ENCODE assay signal across 21 cellular contexts in the genomic region with DNA sequence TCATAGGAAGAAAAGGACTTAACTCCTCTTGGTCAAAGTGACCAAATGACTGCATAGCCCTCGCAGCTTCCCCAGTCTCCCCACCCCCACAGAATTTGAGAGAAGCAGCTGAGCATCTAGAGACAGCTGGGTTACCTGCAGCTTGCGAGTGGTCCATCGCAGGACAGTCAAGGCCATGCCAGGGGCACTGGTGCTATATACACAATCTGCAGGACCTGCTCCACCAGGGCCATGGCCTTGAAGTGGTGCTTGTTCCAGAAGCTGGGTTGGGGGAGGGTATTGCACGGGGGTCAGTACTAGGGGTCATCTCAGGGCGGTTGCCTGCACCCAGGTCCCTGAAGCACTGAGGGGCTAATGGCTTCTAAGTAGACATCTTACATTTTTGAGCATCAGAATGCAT. TPM values are rescaled to one million over a fixed set of nuclear protein-coding genes. Genes with fewer than 3 reads are reported as not detected.
DNase-seq lines count a peak whose midpoint lies in the region; ATAC-seq, FAIRE-seq and TF ChIP-seq lines count a peak whose summit lies in the region.
"Had no signal": no experiment of that assay in that cellular context is flagged by ENCODE, and none has a peak within 500 bp of the region (broad histone marks: within the 10 kb centered on the region; RNA-seq: fewer than 3 reads in every experiment).

No MANE protein-coding gene starts in this region.

- H3K27me3 Mint-ChIP-seq in activated CD4-positive, alpha-beta T cell treated with anti-CD3 and anti-CD28 coated beads, Interleukin-2, amount 10 ng/mL, durations not matched to agents 24 days and 14 days: no peaks in the 10 kb centered on the region

- H3K4me2 ChIP-seq in DND-41 (ENCODE audit: insufficient read depth, low read length) (no peak overlapping the region), K562 (ENCODE audit: insufficient read depth, low read length) (no peak overlapping the region)
- H3K4me2 ChIP-seq: BLaER1 treated with 17β-estradiol and CSF1 and Interleukin-3, amounts not matched to agents 10 nM and 100 nM had no signal

- no peak overlapping the region for H2AFZ ChIP-seq in DND-41 (ENCODE audit: low read depth, low read length)
- no peak overlapping the region for H2AFZ ChIP-seq in K562 (ENCODE audit: low read depth, low read length)

- TF ChIP-seq POLR2A in GM18951 (IDR thresholded peaks at IDR 0.05; ENCODE audit: extremely low read depth, insufficient read depth, insufficient read length) (peak; percentile 5), NB4 (IDR thresholded peaks at IDR 0.05; ENCODE audit: extremely low read depth, insufficient read length) (peak; percentile 22), K562 (conservative IDR thresholded peaks at IDR 0.05) (peak; percentile 9; the same call in 1 of the 2 replicates)

- no peak overlapping the region for H3K27ac Mint-ChIP-seq in activated CD4-positive, alpha-beta T cell treated with anti-CD3 and anti-CD28 coated beads, Interleukin-2, amount 10 ng/mL, durations not matched to agents 24 days and 14 days

- TF ChIP-seq RAD21 in K562 (CRISPR knock-in tag; conservative IDR thresholded peaks at IDR 0.05 in 1 of 2, IDR thresholded peaks at IDR 0.05 in 1 of 2): no peak

- WGBS in K562 (ENCODE audit: insufficient coverage, low coverage, missing lambda C conversion rate): 38% methylated on average over 5 of the region's 5 CpGs

- H3K36me3 ChIP-seq in DND-41 (ENCODE audit: insufficient read depth, low read length) (peaks cover 37% of the 10 kb centered on the region), K562 (ENCODE audit: control insufficient read depth, insufficient read depth, low read length) (peaks cover 41% of the 10 kb centered on the region; the same call in 2 of the 3 replicates)

- no peaks in the 10 kb centered on the region for H3K9me1 ChIP-seq in K562 (ENCODE audit: control insufficient read depth, insufficient read depth, low read length)

- ATAC-seq in DND-41 (ENCODE audit: insufficient read depth, low read depth) (peak; percentile 30; the same call in 1 of the 3 replicates), K562 (no peak; the same call in 2 of the 3 replicates), GM21723 (IDR thresholded peaks at IDR 0.05; ENCODE audit: unreplicated experiment) (no peak)

- FAIRE-seq in K562 (lab: Jason Lieb, UNC): peak; percentile 75
- FAIRE-seq: G401.6 had no signal

- no peak overlapping the region for H3K4me3 ChIP-seq in DND-41 (ENCODE audit: low read depth in 1 of 2, low read length in 2 of 2)
- H3K4me3 ChIP-seq in NB4 (ENCODE audit: low read depth, low read length): no peak overlapping the region
- no peak overlapping the region for H3K4me3 ChIP-seq in K562
- H3K4me3 ChIP-seq: BLaER1 treated with 17β-estradiol and CSF1 and Interleukin-3, amounts not matched to agents 10 nM and 100 nM; Peyer's patch had no signal

- no peak for TF ChIP-seq CTCF in DND-41 (IDR thresholded peaks at IDR 0.05; ENCODE audit: borderline replicate concordance, extremely low read depth, low read length, poor library complexity, severe bottlenecking)
- TF ChIP-seq CTCF in NB4 (IDR thresholded peaks at IDR 0.05; ENCODE audit: low read depth, low read length): no peak
- no peak for TF ChIP-seq CTCF in K562 (IDR thresholded peaks at IDR 0.05 in 2 of 3, conservative IDR thresholded peaks at IDR 0.05 in 1 of 3; ENCODE audit: insufficient read depth in 2 of 3, low read depth in 1 of 3, low read length in 3 of 3)

- H3K79me2 ChIP-seq in DND-41 (ENCODE audit: insufficient read depth, low read length): peaks cover 3% of the 10 kb centered on the region; the same call in 1 of the 2 replicates
- no peaks in the 10 kb centered on the region for H3K79me2 ChIP-seq in K562 (ENCODE audit: control insufficient read depth, insufficient read depth, low read length)

- H3K4me1 ChIP-seq in DND-41 (ENCODE audit: insufficient read depth, low read length) (no peaks in the 10 kb centered on the region), K562 (replicated peaks in 1 of 2; ENCODE audit: control insufficient read depth in 2 of 2, insufficient read depth in 2 of 2, low read length in 2 of 2) (peaks cover 0 to 13% of the 10 kb centered on the region in 2 experiments; a peak in 3 of 5 replicates)
- H3K4me1 ChIP-seq: Caco-2, Peyer's patch had no signal

- in situ Hi-C loops in GM18951 (cut with MboI; ENCODE audit: low sequenced_read_pairs, unreplicated experiment) (no loop called here), K562 (cut with MboI) (no loop called here)

- BruUV-seq in K562 (replicated peaks; lab: Mats Ljungman, UMichigan): no TSS peak

- H4K20me1 ChIP-seq in DND-41 (ENCODE audit: insufficient read depth, low read length): peaks cover 25% of the 10 kb centered on the region; the same call in 1 of the 2 replicates
- H4K20me1 ChIP-seq in K562 (replicated peaks; ENCODE audit: control insufficient read depth, insufficient read depth, low read length): peaks cover 10% of the 10 kb centered on the region

- CTCF ChIA-PET in K562 (lab: Yijun Ruan, JAX; ENCODE audit: low intra/inter-chr PET ratio): no interaction called here

- H3K27ac ChIP-seq in DND-41 (ENCODE audit: low read length) (no peak overlapping the region), K562 (ENCODE audit: extremely low read depth, low read depth, low read length) (no peak overlapping the region)
- H3K27ac ChIP-seq: BLaER1 treated with 17β-estradiol and CSF1 and Interleukin-3, amounts not matched to agents 10 nM and 100 nM; Peyer's patch had no signal

- no peak overlapping the region for H3K4me3 Mint-ChIP-seq in activated CD4-positive, alpha-beta T cell treated with anti-CD3 and anti-CD28 coated beads, Interleukin-2, amount 10 ng/mL, durations not matched to agents 24 days and 14 days
- H3K4me3 Mint-ChIP-seq: CD4-positive, alpha-beta memory T cell had no signal

- no peaks in the 10 kb centered on the region for H3K9me3 Mint-ChIP-seq in activated CD4-positive, alpha-beta T cell treated with anti-CD3 and anti-CD28 coated beads, Interleukin-2, amount 10 ng/mL, durations not matched to agents 24 days and 14 days
- H3K9me3 Mint-ChIP-seq: CD4-positive, alpha-beta memory T cell had no signal

- H3K4me1 Mint-ChIP-seq in activated CD4-positive, alpha-beta T cell treated with anti-CD3 and anti-CD28 coated beads, Interleukin-2, amount 10 ng/mL, durations not matched to agents 24 days and 14 days: peaks cover 3% of the 10 kb centered on the region

- POLR2A ChIA-PET in K562 (lab: Yijun Ruan, JAX): interaction anchor here (0.6 to 5.0 kb wide), 6 partner anchors 9 to 192 kb away, joined by 3 to 37 read pairs (median 4); partner anchors contain the start of genes AKR7A2, EMC1, MRTO4 and SLC66A1

- intact Hi-C loops in K562 (cut with micrococcal nuclease): no loop called here
- intact Hi-C loops in activated CD4-positive, alpha-beta T cell treated with anti-CD3 and anti-CD28 coated beads, Interleukin-2, amount 10 ng/mL, durations not matched to agents 24 days and 14 days (cut with micrococcal nuclease): no loop called here

- H3K27me3 ChIP-seq in DND-41 (ENCODE audit: insufficient read depth, low read length, poor library complexity) (no peaks in the 10 kb centered on the region), K562 (ENCODE audit: control insufficient read depth in 2 of 2, insufficient read depth in 2 of 2, low read length in 2 of 2) (no peaks in the 10 kb centered on the region)
- H3K27me3 ChIP-seq: BLaER1 treated with 17β-estradiol and CSF1 and Interleukin-3, amounts not matched to agents 10 nM and 100 nM; Peyer's patch had no signal

- peaks cover 29% of the 10 kb centered on the region for H3K36me3 Mint-ChIP-seq in activated CD4-positive, alpha-beta T cell treated with anti-CD3 and anti-CD28 coated beads, Interleukin-2, amount 10 ng/mL, durations not matched to agents 24 days and 14 days (ENCODE audit: low read depth)

- TF ChIP-seq EP300 in K562 (IDR thresholded peaks at IDR 0.05; ENCODE audit: low read length): no peak

- no peak overlapping the region for H3K9ac ChIP-seq in DND-41 (ENCODE audit: low read depth, low read length)
- 0 out of 4 replicates have a peak overlapping the region, but pooled peaks of 1 of the 2 experiments have one; percentile 2 for H3K9ac ChIP-seq in K562 (ENCODE audit: insufficient read depth in 1 of 2, low read depth in 2 of 2, low read length in 2 of 2)
- H3K9ac ChIP-seq: BLaER1 treated with 17β-estradiol and CSF1 and Interleukin-3, amounts not matched to agents 10 nM and 100 nM had no signal

- no peak for DNase-seq in DND-41
- no peak for DNase-seq in NB4 (ENCODE audit: low read depth)
- peak in 2 of 4 experiments; percentile 23 to 38 for DNase-seq in K562 (ENCODE audit: extremely low read depth in 1 of 4, low spot score in 3 of 4)
- DNase-seq in activated CD4-positive, alpha-beta T cell treated with anti-CD3 and anti-CD28 coated beads, Interleukin-2, amount 10 ng/mL, durations not matched to agents 24 days and 14 days: no peak
- no peak for DNase-seq in islet precursor cell
- DNase-seq: ACHN; Caco-2; CD4-positive, alpha-beta memory T cell; DMS153; GOT3; MM.1S; NCI-H1092 treated with DMSO at 0.1 percent for 48 hours; NCI-H1436 treated with DMSO at 0.1 percent for 48 hours; NCI-H1930; NCI-H345; NCI-H524; Peyer's patch had no signal

- H3K9me3 ChIP-seq in DND-41 (ENCODE audit: insufficient read depth, low read length, severe bottlenecking) (no peaks in the 10 kb centered on the region), K562 (replicated peaks; ENCODE audit: control insufficient read depth, insufficient read depth, low read depth, low read length) (no peaks in the 10 kb centered on the region)
- H3K9me3 ChIP-seq: BLaER1 treated with 17β-estradiol and CSF1 and Interleukin-3, amounts not matched to agents 10 nM and 100 nM; Caco-2; Peyer's patch had no signal

RNA-seq across cellular contexts. Expression of gene MRTO4, which starts 10.4 kb away (rescaled TPM):
- total RNA-seq in K562 (2011; cell fraction: chromatin; rRNA removed; ENCODE audit: low replicate concordance): 35.8 and 86.9 TPM in 2 replicates
- 78.7 and 87.1 TPM in 2 replicates for total RNA-seq in K562 (2011; cell fraction: nucleolus; rRNA removed)
- total RNA-seq in K562 (2011; cell fraction: nucleoplasm; rRNA removed): 57.9 and 62.8 TPM in 2 replicates
- total RNA-seq in K562 (2014; rRNA removed): 150 and 153 TPM in 2 replicates
- 136 and 145 TPM in 2 replicates for total RNA-seq in K562 (2014; rRNA removed; fragmentation: Illumina TruSeq; extraction: Trizol)
- 153 and 154 TPM in 2 replicates for total RNA-seq in K562 (2015; rRNA removed; fragmentation: Illumina TruSeq; extraction: Trizol)
- total RNA-seq in K562 (2021): 138 and 146 TPM in 2 replicates
- 93.7 and 105 TPM in 2 replicates for polyA plus RNA-seq in K562 (2011; rRNA removed)
- 88.3 and 88.5 TPM in 2 replicates for polyA plus RNA-seq in K562 (2011; cell fraction: cytosol; rRNA removed)
- 35.1 and 36.8 TPM in 2 replicates for polyA plus RNA-seq in K562 (2011; cell fraction: nucleus; rRNA removed)
- 59.9 and 104 TPM in 2 replicates for polyA plus RNA-seq in K562 (2012)
- polyA plus RNA-seq in K562 (2014; fragmentation: Illumina TruSeq; extraction: Trizol): 163 and 173 TPM in 2 replicates
- 100 to 1,000 TPM in 1 of 2 experiments, 10 to 100 TPM in 1; 62.0 to 146 TPM for polyA plus RNA-seq in K562 (2014; fragmentation: Nextera tagmentation; extraction: Ambion mirVana)
- polyA plus RNA-seq in K562 (2014; rRNA removed): 152 and 153 TPM in 2 replicates
- polyA minus RNA-seq in K562 (2011; rRNA and poly(A)+ RNA removed): 62.3 and 78.5 TPM in 2 replicates
- 32.1 and 40.7 TPM in 2 replicates for polyA minus RNA-seq in K562 (2011; cell fraction: cytosol; rRNA and poly(A)+ RNA removed)
- 16.2 and 19.4 TPM in 2 replicates for polyA minus RNA-seq in K562 (2011; cell fraction: nucleus; rRNA and poly(A)+ RNA removed)
- total RNA-seq in activated CD4-positive, alpha-beta T cell treated with anti-CD3 and anti-CD28 coated beads, Interleukin-2, amount 10 ng/mL, durations not matched to agents 24 days and 14 days: 132 and 135 TPM in 2 replicates

RNA-seq across cellular contexts. Expression of gene EMC1, which starts 10.7 kb away (rescaled TPM):
- total RNA-seq in K562 (2011; cell fraction: chromatin; rRNA removed; ENCODE audit: low replicate concordance): 276 and 409 TPM in 2 replicates
- total RNA-seq in K562 (2011; cell fraction: nucleolus; rRNA removed): 245 and 297 TPM in 2 replicates
- 245 and 273 TPM in 2 replicates for total RNA-seq in K562 (2011; cell fraction: nucleoplasm; rRNA removed)
- total RNA-seq in K562 (2014; rRNA removed) (37.5 and 65.1 TPM in 2 replicates), K562 (2014; rRNA removed; fragmentation: Illumina TruSeq; extraction: Trizol) (32.8 and 35.4 TPM in 2 replicates), K562 (2015; rRNA removed; fragmentation: Illumina TruSeq; extraction: Trizol) (36.9 and 37.4 TPM in 2 replicates), K562 (2021) (71.0 and 88.2 TPM in 2 replicates)
- polyA plus RNA-seq in K562 (2011; rRNA removed) (17.8 and 40.9 TPM in 2 replicates), K562 (2014; fragmentation: Illumina TruSeq; extraction: Trizol) (69.9 and 85.0 TPM in 2 replicates), K562 (2014; fragmentation: Nextera tagmentation; extraction: Ambion mirVana) (10 to 100 TPM; 32.1 to 69.3 TPM), K562 (2014; rRNA removed) (24.2 and 33.5 TPM in 2 replicates)
- 34.1 and 42.0 TPM in 2 replicates for polyA plus RNA-seq in K562 (2011; cell fraction: cytosol; rRNA removed)
- polyA plus RNA-seq in K562 (2011; cell fraction: nucleus; rRNA removed): 140 and 211 TPM in 2 replicates
- polyA plus RNA-seq in K562 (2012): 40.3 and 58.0 TPM in 2 replicates
- polyA minus RNA-seq in K562 (2011; rRNA and poly(A)+ RNA removed): 38.2 and 49.9 TPM in 2 replicates
- 23.6 and 30.1 TPM in 2 replicates for polyA minus RNA-seq in K562 (2011; cell fraction: cytosol; rRNA and poly(A)+ RNA removed)
- polyA minus RNA-seq in K562 (2011; cell fraction: nucleus; rRNA and poly(A)+ RNA removed): 62.5 and 79.1 TPM in 2 replicates
- 67.9 and 71.1 TPM in 2 replicates for total RNA-seq in activated CD4-positive, alpha-beta T cell treated with anti-CD3 and anti-CD28 coated beads, Interleukin-2, amount 10 ng/mL, durations not matched to agents 24 days and 14 days

RNA-seq across cellular contexts. Expression of gene AKR7A3, which starts 26.5 kb away (rescaled TPM):
- 2.4 and 4.7 TPM in 2 replicates for total RNA-seq in K562 (2011; cell fraction: chromatin; rRNA removed; ENCODE audit: low replicate concordance)
- 3.7 and 4.5 TPM in 2 replicates for total RNA-seq in K562 (2011; cell fraction: nucleolus; rRNA removed)
- 2.1 and 3.2 TPM in 2 replicates for total RNA-seq in K562 (2011; cell fraction: nucleoplasm; rRNA removed)
- total RNA-seq in K562 (2014; rRNA removed): 0.54 and 0.78 TPM in 2 replicates
- total RNA-seq in K562 (2014; rRNA removed; fragmentation: Illumina TruSeq; extraction: Trizol): 0.22 TPM in 2 replicates
- 0.45 and 0.58 TPM in 2 replicates for total RNA-seq in K562 (2015; rRNA removed; fragmentation: Illumina TruSeq; extraction: Trizol)
- total RNA-seq in K562 (2021): 0.91 and 1.2 TPM in 2 replicates
- polyA plus RNA-seq in K562 (2011; rRNA removed): 0.33 and 0.49 TPM in 2 replicates
- 0.38 and 0.63 TPM in 2 replicates for polyA plus RNA-seq in K562 (2011; cell fraction: cytosol; rRNA removed)
- polyA plus RNA-seq in K562 (2011; cell fraction: nucleus; rRNA removed): 2.2 and 4.9 TPM in 2 replicates
- polyA plus RNA-seq in K562 (2012): 0.27 and 0.79 TPM in 2 replicates
- polyA plus RNA-seq in K562 (2014; fragmentation: Illumina TruSeq; extraction: Trizol): 0.13 and 0.25 TPM in 2 replicates
- polyA plus RNA-seq in K562 (2014; fragmentation: Nextera tagmentation; extraction: Ambion mirVana): under 1 TPM in 1 of 2 experiments, not detected in 1; 0.04 TPM
- 0.74 and 1.5 TPM in 2 replicates for polyA plus RNA-seq in K562 (2014; rRNA removed)
- 0.14 and 0.15 TPM in 2 replicates for polyA minus RNA-seq in K562 (2011; rRNA and poly(A)+ RNA removed)
- polyA minus RNA-seq in K562 (2011; cell fraction: cytosol; rRNA and poly(A)+ RNA removed): 0.67 TPM in 1 of 2 replicates, not detected in the other
- polyA minus RNA-seq in K562 (2011; cell fraction: nucleus; rRNA and poly(A)+ RNA removed): 1.00 and 1.1 TPM in 2 replicates
- 1.8 and 2.5 TPM in 2 replicates for total RNA-seq in activated CD4-positive, alpha-beta T cell treated with anti-CD3 and anti-CD28 coated beads, Interleukin-2, amount 10 ng/mL, durations not matched to agents 24 days and 14 days
- polyA plus RNA-seq: CD4-positive, alpha-beta memory T cell had no signal

RNA-seq across cellular contexts. Expression of gene AKR7A2, which starts 49.9 kb away (rescaled TPM):
- 18.7 and 45.9 TPM in 2 replicates for total RNA-seq in K562 (2011; cell fraction: chromatin; rRNA removed; ENCODE audit: low replicate concordance)
- 36.8 and 39.0 TPM in 2 replicates for total RNA-seq in K562 (2011; cell fraction: nucleolus; rRNA removed)
- 28.7 and 34.9 TPM in 2 replicates for total RNA-seq in K562 (2011; cell fraction: nucleoplasm; rRNA removed)
- total RNA-seq in K562 (2014; rRNA removed) (78.4 and 108 TPM in 2 replicates), K562 (2014; rRNA removed; fragmentation: Illumina TruSeq; extraction: Trizol) (26.1 and 32.3 TPM in 2 replicates), K562 (2015; rRNA removed; fragmentation: Illumina TruSeq; extraction: Trizol) (65.2 and 66.0 TPM in 2 replicates), K562 (2021) (71.7 and 74.4 TPM in 2 replicates)
- polyA plus RNA-seq in K562 (2011; rRNA removed) (49.4 and 57.1 TPM in 2 replicates), K562 (2014; fragmentation: Illumina TruSeq; extraction: Trizol) (41.1 and 50.6 TPM in 2 replicates), K562 (2014; fragmentation: Nextera tagmentation; extraction: Ambion mirVana) (1 to 10 TPM; 2.0 to 4.0 TPM), K562 (2014; rRNA removed) (74.7 and 83.6 TPM in 2 replicates)
- 83.1 and 114 TPM in 2 replicates for polyA plus RNA-seq in K562 (2011; cell fraction: cytosol; rRNA removed)
- polyA plus RNA-seq in K562 (2011; cell fraction: nucleus; rRNA removed): 34.0 and 41.0 TPM in 2 replicates
- 57.6 and 109 TPM in 2 replicates for polyA plus RNA-seq in K562 (2012)
- 16.8 and 22.0 TPM in 2 replicates for polyA minus RNA-seq in K562 (2011; rRNA and poly(A)+ RNA removed)
- 22.1 and 40.4 TPM in 2 replicates for polyA minus RNA-seq in K562 (2011; cell fraction: cytosol; rRNA and poly(A)+ RNA removed)
- polyA minus RNA-seq in K562 (2011; cell fraction: nucleus; rRNA and poly(A)+ RNA removed): 19.1 and 22.7 TPM in 2 replicates
- total RNA-seq in activated CD4-positive, alpha-beta T cell treated with anti-CD3 and anti-CD28 coated beads, Interleukin-2, amount 10 ng/mL, durations not matched to agents 24 days and 14 days: 33.6 and 35.4 TPM in 2 replicates

RNA-seq across cellular contexts. Expression of gene SLC66A1, which starts 50.1 kb away (rescaled TPM):
- total RNA-seq in K562 (2011; cell fraction: chromatin; rRNA removed; ENCODE audit: low replicate concordance): 37.0 and 99.3 TPM in 2 replicates
- total RNA-seq in K562 (2011; cell fraction: nucleolus; rRNA removed): 85.8 and 97.7 TPM in 2 replicates
- total RNA-seq in K562 (2011; cell fraction: nucleoplasm; rRNA removed): 62.2 and 63.1 TPM in 2 replicates
- 28.9 and 34.0 TPM in 2 replicates for total RNA-seq in K562 (2014; rRNA removed)
- 8.5 and 10.4 TPM in 2 replicates for total RNA-seq in K562 (2014; rRNA removed; fragmentation: Illumina TruSeq; extraction: Trizol)
- total RNA-seq in K562 (2015; rRNA removed; fragmentation: Illumina TruSeq; extraction: Trizol): 18.6 and 21.6 TPM in 2 replicates
- total RNA-seq in K562 (2021): 26.5 and 29.5 TPM in 2 replicates
- polyA plus RNA-seq in K562 (2011; rRNA removed): 27.0 and 29.2 TPM in 2 replicates
- 36.4 and 92.5 TPM in 2 replicates for polyA plus RNA-seq in K562 (2011; cell fraction: cytosol; rRNA removed)
- polyA plus RNA-seq in K562 (2011; cell fraction: nucleus; rRNA removed): 35.5 and 82.2 TPM in 2 replicates
- 23.2 and 37.9 TPM in 2 replicates for polyA plus RNA-seq in K562 (2012)
- polyA plus RNA-seq in K562 (2014; fragmentation: Illumina TruSeq; extraction: Trizol): 16.3 and 26.6 TPM in 2 replicates
- 1 to 10 TPM; 1.2 to 1.6 TPM for polyA plus RNA-seq in K562 (2014; fragmentation: Nextera tagmentation; extraction: Ambion mirVana)
- 35.2 and 40.8 TPM in 2 replicates for polyA plus RNA-seq in K562 (2014; rRNA removed)
- polyA minus RNA-seq in K562 (2011; rRNA and poly(A)+ RNA removed): 12.7 and 14.9 TPM in 2 replicates
- 15.3 and 16.8 TPM in 2 replicates for polyA minus RNA-seq in K562 (2011; cell fraction: cytosol; rRNA and poly(A)+ RNA removed)
- 26.2 and 33.7 TPM in 2 replicates for polyA minus RNA-seq in K562 (2011; cell fraction: nucleus; rRNA and poly(A)+ RNA removed)
- total RNA-seq in activated CD4-positive, alpha-beta T cell treated with anti-CD3 and anti-CD28 coated beads, Interleukin-2, amount 10 ng/mL, durations not matched to agents 24 days and 14 days: 9.2 and 10.1 TPM in 2 replicates
